In the genomic region with DNA sequence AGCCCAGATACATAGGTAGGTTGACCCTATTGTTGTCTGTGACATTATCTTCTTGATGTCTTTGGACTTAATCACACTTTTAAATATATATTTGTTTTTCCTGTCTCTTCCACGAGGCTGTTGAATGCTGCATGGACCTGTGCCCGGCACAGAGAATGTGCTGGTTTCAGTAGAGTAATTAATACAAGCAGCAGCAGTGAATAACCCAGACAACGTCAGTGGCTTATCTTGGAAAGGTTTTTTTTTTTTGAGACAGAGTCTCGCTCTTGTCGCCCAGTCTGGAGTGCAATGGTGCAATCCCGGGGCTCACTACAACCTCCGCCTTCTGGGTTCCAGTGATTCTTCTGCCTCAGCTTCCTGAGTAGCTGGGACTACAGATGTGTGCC, we compare ENCODE assay signal across 20 cellular contexts.
DNase-seq lines count a peak whose midpoint lies in the region; ATAC-seq and TF ChIP-seq lines count a peak whose summit lies in the region.
"Had no signal": no experiment of that assay in that cellular context is flagged by ENCODE, and none has a peak within 500 bp of the region (broad histone marks: within the 10 kb centered on the region; RNA-seq: fewer than 3 reads in every experiment).

No MANE protein-coding gene starts in this region.

- H3K9me2 ChIP-seq in GM23248 (ENCODE audit: insufficient read depth), result no peaks in the 10 kb centered on the region

- H3K9me3 ChIP-seq in GM23248 (ENCODE audit: low read depth) (no peaks in the 10 kb centered on the region), heart right ventricle (peaks cover 0 to 2% (median 0%) of the 10 kb centered on the region in 11 donors), osteoblast (ENCODE audit: low read depth, low read length) (no peaks in the 10 kb centered on the region), prostate gland (no peaks in the 10 kb centered on the region)
- H3K9me3 ChIP-seq: Caco-2 had no signal

- H3K27ac ChIP-seq in GM23248 (no peak overlapping the region), heart right ventricle (no peak overlapping the region), osteoblast (ENCODE audit: low read depth, low read length) (no peak overlapping the region), prostate gland (no peak overlapping the region)
- H3K27ac ChIP-seq: C4-2B, HL-60, PC-9 had no signal

- no peak for TF ChIP-seq POLR2A in prostate gland (IDR thresholded peaks at IDR 0.05)

- H3K4me1 ChIP-seq in GM23248 (ENCODE audit: insufficient read depth), result peaks cover 24% of the 10 kb centered on the region
- H3K4me1 ChIP-seq in heart right ventricle, result peaks cover 0 to 17% (median 7%) of the 10 kb centered on the region in 9 donors
- peaks cover 15% of the 10 kb centered on the region for H3K4me1 ChIP-seq in osteoblast (ENCODE audit: insufficient read depth, low read length)
- no peaks in the 10 kb centered on the region for H3K4me1 ChIP-seq in prostate gland (replicated peaks)
- H3K4me1 ChIP-seq: Caco-2 had no signal

- in situ Hi-C loops in GM23248 (cut with MboI), result loop anchor here (25.0 kb wide), 1 partner anchor 1821 kb away; no protein-coding TSS in a partner anchor

- H3K36me3 ChIP-seq in GM23248 (ENCODE audit: low read depth) (no peaks in the 10 kb centered on the region), heart right ventricle (no peaks in the 10 kb centered on the region), osteoblast (ENCODE audit: insufficient read depth, low read length) (no peaks in the 10 kb centered on the region), prostate gland (no peaks in the 10 kb centered on the region)

- no peak overlapping the region for H3K4me3 ChIP-seq in AG10803 (ENCODE audit: low read length)
- H3K4me3 ChIP-seq in GM23248, result no peak overlapping the region
- H3K4me3 ChIP-seq in heart right ventricle, result no peak overlapping the region
- no peak overlapping the region for H3K4me3 ChIP-seq in osteoblast (ENCODE audit: insufficient read depth, low read length)
- H3K4me3 ChIP-seq in prostate gland, result no peak overlapping the region
- H3K4me3 ChIP-seq: PC-9 had no signal

- peaks cover 22% of the 10 kb centered on the region for H3F3A ChIP-seq in GM23248 (ENCODE audit: insufficient read depth)

- H3K79me2 ChIP-seq in GM23248 (ENCODE audit: insufficient read depth) (no peaks in the 10 kb centered on the region), osteoblast (ENCODE audit: insufficient read depth, low read length) (no peaks in the 10 kb centered on the region)

- peak in 7 of 8 donors; percentile 48 to 79 (median 64) for ATAC-seq in heart right ventricle
- no peak for ATAC-seq in GM19395 (IDR thresholded peaks at IDR 0.05; ENCODE audit: unreplicated experiment)
- ATAC-seq in GM19463 (IDR thresholded peaks at IDR 0.05; ENCODE audit: unreplicated experiment), result no peak
- ATAC-seq: CD8-positive, alpha-beta T cell had no signal

- WGBS in GM23248 (ENCODE audit: low coverage in 1 of 2, low lambda C conversion rate in 2 of 2, missing lambda C conversion rate in 2 of 2), 2 experiments, result 14 to 25% methylated on average over 7 of the region's 7 CpGs
- 52 to 59% methylated on average over 7 of the region's 7 CpGs for WGBS in heart right ventricle, 2 donors
- WGBS in prostate gland, result 68% methylated on average over 7 of the region's 7 CpGs

- peaks cover 19% of the 10 kb centered on the region; the same call in 1 of the 2 replicates for H3K27me3 ChIP-seq in GM23248 (replicated peaks; ENCODE audit: insufficient read depth)
- H3K27me3 ChIP-seq in heart right ventricle, result peaks cover 0 to 10% (median 0%) of the 10 kb centered on the region in 7 donors
- no peaks in the 10 kb centered on the region for H3K27me3 ChIP-seq in osteoblast (ENCODE audit: insufficient read depth, low read length)
- no peaks in the 10 kb centered on the region for H3K27me3 ChIP-seq in prostate gland (replicated peaks; ENCODE audit: insufficient read depth)

- H3K9ac ChIP-seq in GM23248, result no peak overlapping the region

- H4K20me1 ChIP-seq in GM23248 (ENCODE audit: insufficient read depth) (no peaks in the 10 kb centered on the region), osteoblast (ENCODE audit: insufficient read depth, low read length) (no peaks in the 10 kb centered on the region)

- intact Hi-C loops in heart right ventricle (cut with DNase I), result loop anchor here in 2 of 10 donors (10.0 kb wide), 3 partner anchors 138 to 1828 kb away; no protein-coding TSS in a partner anchor
- intact Hi-C loops in prostate gland (cut with DNase I), result no loop called here

- H2AFZ ChIP-seq in GM23248 (no peak overlapping the region), osteoblast (ENCODE audit: low read length) (no peak overlapping the region)
- H2AFZ ChIP-seq: PC-9 had no signal

- TF ChIP-seq CTCF in AG10803 (conservative IDR thresholded peaks at IDR 0.05; ENCODE audit: low read length) (no peak), heart right ventricle (IDR thresholded peaks at IDR 0.05) (no peak), osteoblast (IDR thresholded peaks at IDR 0.05; ENCODE audit: extremely low read depth, low read depth, low read length) (no peak), prostate gland (IDR thresholded peaks at IDR 0.05) (no peak)

- peak; percentile 42 for DNase-seq in AG10803 (ENCODE audit: low read depth)
- DNase-seq in GM23248, result peak; percentile 15
- DNase-seq in heart right ventricle, result no peak
- peak; percentile 30 for DNase-seq in osteoblast (ENCODE audit: insufficient read length, low spot score, missing footprints)
- no peak for DNase-seq in prostate gland (ENCODE audit: low spot score)
- DNase-seq: CD8-positive, alpha-beta T cell; GDM1; NCI-H1048; NCI-H1417 treated with DMSO at 0.1 percent for 48 hours; NCI-H1694 treated with DMSO at 0.1 percent for 48 hours; NCI-H2081; NCI-H2227 treated with DMSO at 0.1 percent for 48 hours; NCI-H526 treated with DMSO at 0.1 percent for 48 hours; PC-9; SHP77 had no signal

- H3K4me2 ChIP-seq in GM23248 (ENCODE audit: unreplicated experiment) (no peak overlapping the region), osteoblast (ENCODE audit: insufficient read depth, low read length) (no peak overlapping the region)
- H3K4me2 ChIP-seq: PC-9 had no signal

Comparison
In these comparisons a context has a peak if more than half of its experiments do, and no peak if none do; other contexts are left out.
1. DNase-seq: peak in AG10803 (single experiment), GM23248 (single experiment) and osteoblast (single experiment); none in heart right ventricle (0 of 2) and prostate gland (single experiment).
2. ATAC-seq: peak in heart right ventricle (7 of 8); none in GM19395 (single experiment) and GM19463 (single experiment).